ENCODE assay signal across 3 cellular contexts in the genomic region with DNA sequence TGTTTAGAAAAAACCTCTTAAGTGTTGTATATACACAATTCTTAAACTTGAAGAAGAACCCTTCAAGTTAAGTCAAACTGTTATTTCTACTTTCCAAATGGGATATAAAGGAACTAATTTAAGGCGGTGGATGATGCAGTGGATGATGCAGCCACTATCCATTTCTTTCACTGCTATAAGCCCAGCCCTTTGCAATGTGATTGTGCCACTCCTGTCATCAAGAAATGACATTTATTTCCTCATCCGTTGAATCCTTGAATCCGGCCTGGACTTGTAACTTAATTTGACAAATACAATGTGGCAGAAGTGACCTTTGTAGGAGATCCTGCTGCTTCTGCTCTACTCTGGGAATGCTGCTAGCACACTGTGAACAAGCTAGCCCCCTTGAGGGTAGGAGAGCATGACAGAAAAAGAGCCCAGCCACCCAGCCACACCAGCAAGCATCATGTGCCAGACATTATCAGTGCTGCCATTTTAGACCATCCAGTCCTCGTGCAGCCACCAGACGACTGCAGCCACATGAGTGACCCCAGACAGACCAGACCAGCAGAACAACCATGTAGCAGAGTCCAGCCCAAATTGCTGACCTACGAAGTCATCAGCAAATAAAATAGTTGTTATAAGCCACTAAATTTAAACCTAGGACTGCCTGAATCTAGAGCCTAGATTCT.
TF ChIP-seq lines count a peak whose summit lies in the region.

No MANE protein-coding gene starts in this region.

TF ChIP-seq in HCT116, 20 proteins besides CTCF, POLR2A, EP300 and RAD21 (continues in another document):
- TF ChIP-seq, protein P1, sequence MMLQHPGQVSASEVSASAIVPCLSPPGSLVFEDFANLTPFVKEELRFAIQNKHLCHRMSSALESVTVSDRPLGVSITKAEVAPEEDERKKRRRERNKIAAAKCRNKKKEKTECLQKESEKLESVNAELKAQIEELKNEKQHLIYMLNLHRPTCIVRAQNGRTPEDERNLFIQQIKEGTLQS (IDR thresholded peaks at IDR 0.05): no peak
- TF ChIP-seq EZH2phosphoT487 (IDR thresholded peaks at IDR 0.05; ENCODE audit: borderline replicate concordance): no peak
- TF ChIP-seq, protein P2, sequence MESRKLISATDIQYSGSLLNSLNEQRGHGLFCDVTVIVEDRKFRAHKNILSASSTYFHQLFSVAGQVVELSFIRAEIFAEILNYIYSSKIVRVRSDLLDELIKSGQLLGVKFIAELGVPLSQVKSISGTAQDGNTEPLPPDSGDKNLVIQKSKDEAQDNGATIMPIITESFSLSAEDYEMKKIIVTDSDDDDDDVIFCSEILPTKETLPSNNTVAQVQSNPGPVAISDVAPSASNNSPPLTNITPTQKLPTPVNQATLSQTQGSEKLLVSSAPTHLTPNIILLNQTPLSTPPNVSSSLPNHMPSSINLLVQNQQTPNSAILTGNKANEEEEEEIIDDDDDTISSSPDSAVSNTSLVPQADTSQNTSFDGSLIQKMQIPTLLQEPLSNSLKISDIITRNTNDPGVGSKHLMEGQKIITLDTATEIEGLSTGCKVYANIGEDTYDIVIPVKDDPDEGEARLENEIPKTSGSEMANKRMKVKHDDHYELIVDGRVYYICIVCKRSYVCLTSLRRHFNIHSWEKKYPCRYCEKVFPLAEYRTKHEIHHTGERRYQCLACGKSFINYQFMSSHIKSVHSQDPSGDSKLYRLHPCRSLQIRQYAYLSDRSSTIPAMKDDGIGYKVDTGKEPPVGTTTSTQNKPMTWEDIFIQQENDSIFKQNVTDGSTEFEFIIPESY (IDR thresholded peaks at IDR 0.05; ENCODE audit: extremely low read depth, insufficient replicate concordance, low read length): no peak
- TF ChIP-seq EZH2 (IDR thresholded peaks at IDR 0.05): no peak
- no peak for TF ChIP-seq SIN3A (IDR thresholded peaks at IDR 0.05; ENCODE audit: low read depth)
- TF ChIP-seq, protein P3, sequence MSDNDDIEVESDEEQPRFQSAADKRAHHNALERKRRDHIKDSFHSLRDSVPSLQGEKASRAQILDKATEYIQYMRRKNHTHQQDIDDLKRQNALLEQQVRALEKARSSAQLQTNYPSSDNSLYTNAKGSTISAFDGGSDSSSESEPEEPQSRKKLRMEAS (IDR thresholded peaks at IDR 0.05): no peak
- no peak for TF ChIP-seq YY1 (IDR thresholded peaks at IDR 0.05; ENCODE audit: extremely low read depth, insufficient replicate concordance, low read depth, low read length)
- no peak for TF ChIP-seq ZNF274 (IDR thresholded peaks at IDR 0.05; ENCODE audit: low read depth, low read length)
- TF ChIP-seq TCF7L2 (IDR thresholded peaks at IDR 0.05; ENCODE audit: borderline replicate concordance, extremely low read depth, insufficient read depth, insufficient read length): no peak
- no peak for TF ChIP-seq FOSL1 (IDR thresholded peaks at IDR 0.05; ENCODE audit: low read depth)
- TF ChIP-seq SP1 (IDR thresholded peaks at IDR 0.05; ENCODE audit: low read depth): no peak
- no peak for TF ChIP-seq ZFX (IDR thresholded peaks at IDR 0.05)
- no peak for TF ChIP-seq CBX3 (IDR thresholded peaks at IDR 0.05; ENCODE audit: low read depth)
- no peak for TF ChIP-seq ELF1 (IDR thresholded peaks at IDR 0.05; ENCODE audit: borderline replicate concordance, low read depth)
- TF ChIP-seq EGR1 (IDR thresholded peaks at IDR 0.05; ENCODE audit: low read depth): no peak
- TF ChIP-seq JUND (IDR thresholded peaks at IDR 0.05): no peak
- no peak for TF ChIP-seq POLR2AphosphoS5 (IDR thresholded peaks at IDR 0.05; ENCODE audit: low read depth, low read length)

TF ChIP-seq in WTC11, 78 proteins besides CTCF, POLR2A, EP300 and RAD21:
- TF ChIP-seq TEAD1 (CRISPR knock-in tag; IDR thresholded peaks at IDR 0.05): no peak
- no peak for TF ChIP-seq ZNF416 (CRISPR knock-in tag; IDR thresholded peaks at IDR 0.05)
- TF ChIP-seq, protein P4, sequence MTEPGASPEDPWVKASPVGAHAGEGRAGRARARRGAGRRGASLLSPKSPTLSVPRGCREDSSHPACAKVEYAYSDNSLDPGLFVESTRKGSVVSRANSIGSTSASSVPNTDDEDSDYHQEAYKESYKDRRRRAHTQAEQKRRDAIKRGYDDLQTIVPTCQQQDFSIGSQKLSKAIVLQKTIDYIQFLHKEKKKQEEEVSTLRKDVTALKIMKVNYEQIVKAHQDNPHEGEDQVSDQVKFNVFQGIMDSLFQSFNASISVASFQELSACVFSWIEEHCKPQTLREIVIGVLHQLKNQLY (CRISPR knock-in tag; IDR thresholded peaks at IDR 0.05): no peak

TF ChIP-seq in HepG2, 621 proteins besides CTCF, POLR2A, EP300 and RAD21:
- TF ChIP-seq ZNF331 (CRISPR knock-in tag; IDR thresholded peaks at IDR 0.05): peak; percentile 86
- TF ChIP-seq BCL6 (CRISPR knock-in tag; IDR thresholded peaks at IDR 0.05): no peak
- TF ChIP-seq, protein P5, sequence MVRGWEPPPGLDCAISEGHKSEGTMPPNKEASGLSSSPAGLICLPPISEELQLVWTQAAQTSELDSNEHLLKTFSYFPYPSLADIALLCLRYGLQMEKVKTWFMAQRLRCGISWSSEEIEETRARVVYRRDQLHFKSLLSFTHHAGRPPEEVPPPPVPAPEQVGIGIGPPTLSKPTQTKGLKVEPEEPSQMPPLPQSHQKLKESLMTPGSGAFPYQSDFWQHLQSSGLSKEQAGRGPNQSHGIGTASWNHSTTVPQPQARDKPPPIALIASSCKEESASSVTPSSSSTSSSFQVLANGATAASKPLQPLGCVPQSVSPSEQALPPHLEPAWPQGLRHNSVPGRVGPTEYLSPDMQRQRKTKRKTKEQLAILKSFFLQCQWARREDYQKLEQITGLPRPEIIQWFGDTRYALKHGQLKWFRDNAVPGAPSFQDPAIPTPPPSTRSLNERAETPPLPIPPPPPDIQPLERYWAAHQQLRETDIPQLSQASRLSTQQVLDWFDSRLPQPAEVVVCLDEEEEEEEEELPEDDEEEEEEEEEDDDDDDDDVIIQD (CRISPR knock-in tag; IDR thresholded peaks at IDR 0.05; ENCODE audit: low read depth): no peak
- no peak for TF ChIP-seq NRL (CRISPR knock-in tag; IDR thresholded peaks at IDR 0.05; ENCODE audit: borderline replicate concordance)
